Comparison of ENCODE assay signal across 1 cellular context in the genomic region with DNA sequence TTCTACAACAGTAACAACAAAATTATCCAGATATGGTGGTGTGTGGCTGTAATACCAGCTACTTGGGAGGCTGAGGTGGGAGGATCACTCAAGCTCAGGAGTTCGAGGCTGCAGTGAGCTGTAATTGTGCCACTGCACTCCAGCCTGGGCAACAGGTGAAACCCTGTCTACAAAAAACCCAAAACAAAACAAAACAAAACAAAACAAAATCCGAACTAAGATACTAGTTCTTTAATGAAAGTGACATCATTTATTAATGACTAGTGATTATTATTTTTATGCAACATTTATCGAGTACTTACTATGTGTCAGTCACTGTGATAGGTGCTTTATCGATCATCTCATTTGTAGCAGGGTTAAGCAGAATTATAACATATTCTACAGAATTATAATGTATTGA.
TF ChIP-seq lines count a peak whose summit lies in the region.

No MANE protein-coding gene starts in this region.

TF ChIP-seq in HEK293, 187 proteins besides CTCF, POLR2A, EP300 and RAD21 (continued from another document):
- TF ChIP-seq, protein P1, sequence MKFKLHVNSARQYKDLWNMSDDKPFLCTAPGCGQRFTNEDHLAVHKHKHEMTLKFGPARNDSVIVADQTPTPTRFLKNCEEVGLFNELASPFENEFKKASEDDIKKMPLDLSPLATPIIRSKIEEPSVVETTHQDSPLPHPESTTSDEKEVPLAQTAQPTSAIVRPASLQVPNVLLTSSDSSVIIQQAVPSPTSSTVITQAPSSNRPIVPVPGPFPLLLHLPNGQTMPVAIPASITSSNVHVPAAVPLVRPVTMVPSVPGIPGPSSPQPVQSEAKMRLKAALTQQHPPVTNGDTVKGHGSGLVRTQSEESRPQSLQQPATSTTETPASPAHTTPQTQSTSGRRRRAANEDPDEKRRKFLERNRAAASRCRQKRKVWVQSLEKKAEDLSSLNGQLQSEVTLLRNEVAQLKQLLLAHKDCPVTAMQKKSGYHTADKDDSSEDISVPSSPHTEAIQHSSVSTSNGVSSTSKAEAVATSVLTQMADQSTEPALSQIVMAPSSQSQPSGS (tag by site-specific recombination; IDR thresholded peaks at IDR 0.05; ENCODE audit: low read depth) = peak; percentile 61
- TF ChIP-seq HOXD13 (CRISPR knock-in tag; IDR thresholded peaks at IDR 0.05; ENCODE audit: borderline replicate concordance) = no peak
- TF ChIP-seq SCRT1 (tag by site-specific recombination; IDR thresholded peaks at IDR 0.05; ENCODE audit: borderline replicate concordance) = 0 out of 2 replicates have a peak, but pooled peaks have one; percentile 53
